ENCODE assay signal across 9 cellular contexts in genomic region chr1:163922743-163923186, GRCh38.
DNase-seq lines count a peak whose midpoint lies in the region; ATAC-seq and TF ChIP-seq lines count a peak whose summit lies in the region.
"Had no signal": no experiment of that assay in that cellular context is flagged by ENCODE, and none has a peak within 500 bp of the region (broad histone marks: within the 10 kb centered on the region; RNA-seq: fewer than 3 reads in every experiment).

No MANE protein-coding gene starts in this region.

- no peak overlapping the region for H3K4me3 ChIP-seq in fibroblast of mammary gland (ENCODE audit: control insufficient read depth, low read depth, low read length)

- TF ChIP-seq CTCF in fibroblast of mammary gland (conservative IDR thresholded peaks at IDR 0.05; ENCODE audit: control insufficient read depth, insufficient read depth, low read depth, low read length): no peak

- peak; percentile 89 for ATAC-seq in GM18508 (IDR thresholded peaks at IDR 0.05; ENCODE audit: insufficient read depth, unreplicated experiment)
- ATAC-seq in GM21526 (IDR thresholded peaks at IDR 0.05; ENCODE audit: low FRiP score, unreplicated experiment): peak; percentile 55
- ATAC-seq in HG03159 (IDR thresholded peaks at IDR 0.05; ENCODE audit: unreplicated experiment): peak; percentile 77
- ATAC-seq in GM19324 (IDR thresholded peaks at IDR 0.05; ENCODE audit: low FRiP score, unreplicated experiment): no peak

- DNase-seq in fibroblast of mammary gland (ENCODE audit: low read depth) (peak; percentile 3), NK-92 (lab: John Stamatoyannopoulos, UW; ENCODE audit: unreplicated experiment) (no peak)
- DNase-seq in stimulated activated CD4-positive, alpha-beta T cell treated with anti-CD3 and anti-CD28 coated beads, Interleukin-2, amount 100 ng/mL, for 48 hours: no peak
- DNase-seq in activated CD4-positive, alpha-beta T cell treated with anti-CD3 and anti-CD28 coated beads for 4 hours: no peak
- DNase-seq: DMS79 treated with DMSO at 0.1 percent for 48 hours had no signal
